ENCODE assay signal across 15 cellular contexts in the genomic region with DNA sequence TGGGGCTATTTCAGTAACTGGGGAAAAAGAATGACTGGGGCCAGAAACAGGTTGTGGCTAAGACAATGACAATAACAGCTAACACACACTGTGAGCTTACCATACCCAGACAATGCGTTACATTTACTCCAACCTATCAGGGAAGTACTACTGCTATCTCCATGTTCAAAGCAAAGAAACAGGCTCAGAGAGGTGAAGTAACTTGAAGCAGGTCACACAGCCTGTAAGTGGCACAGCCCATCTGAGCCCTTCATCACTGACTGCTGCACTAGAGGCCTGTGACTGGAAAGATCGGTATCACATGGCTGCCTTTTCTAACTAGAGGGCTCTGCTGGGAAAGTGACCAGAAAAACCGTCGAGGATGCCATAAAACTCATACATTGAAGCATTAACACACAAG. TPM values are rescaled to one million over a fixed set of nuclear protein-coding genes. Genes with fewer than 3 reads are reported as not detected.
A peak's percentile ranks its signal among the peaks of the same experiment; 100 is the strongest.
DNase-seq lines count a peak whose midpoint lies in the region; ATAC-seq and TF ChIP-seq lines count a peak whose summit lies in the region.
"Had no signal": no experiment of that assay in that cellular context is flagged by ENCODE, and none has a peak within 500 bp of the region (broad histone marks: within the 10 kb centered on the region; RNA-seq: fewer than 3 reads in every experiment).

No MANE protein-coding gene starts in this region.

- no peak for DNase-seq in activated T-cell treated with anti-CD3 and anti-CD28 coated beads, Interleukin-2, amount 50 U/mL, for 24 hours
- no peak for DNase-seq in activated T-cell treated with anti-CD3 and anti-CD28 coated beads, Interleukin-2, amount 50 U/mL, for 1 hour
- DNase-seq in CD4-positive, alpha-beta T cell: no peak
- DNase-seq in Panc1 (ENCODE audit: low read depth, low spot score): no peak
- DNase-seq in endothelial cell (ENCODE audit: low spot score): no peak
- no peak for DNase-seq in HAP-1 (ENCODE audit: low spot score in 2 of 2)
- DNase-seq in NCI-H1092 treated with DMSO at 0.1 percent for 48 hours (lab: John Stamatoyannopoulos, UW): no peak
- no peak for DNase-seq in C1 segment of cervical spinal cord (lab: John Stamatoyannopoulos, UW)
- DNase-seq: ACHN, Calu3, DMS 273 treated with DMSO at 0.1 percent for 48 hours, GM23248 had no signal

- H3K27me3 ChIP-seq in CD4-positive, alpha-beta T cell (ENCODE audit: control insufficient read depth, insufficient read depth, low read length): no peaks in the 10 kb centered on the region
- no peaks in the 10 kb centered on the region for H3K27me3 ChIP-seq in Panc1 (ENCODE audit: control insufficient read depth, insufficient read depth, low read length)
- H3K27me3 ChIP-seq in HAP-1 (ENCODE audit: low read depth): no peaks in the 10 kb centered on the region

- CTCF ChIA-PET in CD4-positive, alpha-beta T cell (lab: Charles Lee): no interaction called here
- CTCF ChIA-PET in Panc1 (lab: Charles Lee): no interaction called here

- H3K27ac Mint-ChIP-seq in activated T-cell treated with anti-CD3 and anti-CD28 coated beads, Interleukin-2, amount 50 U/mL, for 24 hours: peak overlapping the region; percentile 4
- no peak overlapping the region for H3K27ac Mint-ChIP-seq in CD4-positive, alpha-beta T cell
- peak overlapping the region; percentile 1 for H3K27ac Mint-ChIP-seq in endothelial cell (ENCODE audit: unreplicated experiment)
- H3K27ac Mint-ChIP-seq: B cell, IgD-negative memory B cell had no signal

- no peaks in the 10 kb centered on the region for H3K9me3 Mint-ChIP-seq in activated T-cell treated with anti-CD3 and anti-CD28 coated beads, Interleukin-2, amount 50 U/mL, for 24 hours
- no peaks in the 10 kb centered on the region for H3K9me3 Mint-ChIP-seq in CD4-positive, alpha-beta T cell
- no peaks in the 10 kb centered on the region for H3K9me3 Mint-ChIP-seq in endothelial cell (ENCODE audit: unreplicated experiment)
- H3K9me3 Mint-ChIP-seq: IgD-negative memory B cell had no signal

- no peaks in the 10 kb centered on the region for H3K9me3 ChIP-seq in CD4-positive, alpha-beta T cell (ENCODE audit: control insufficient read depth, low read length)
- H3K9me3 ChIP-seq in Panc1 (ENCODE audit: control insufficient read depth, insufficient read depth, low read depth, low read length): no peaks in the 10 kb centered on the region
- no peaks in the 10 kb centered on the region for H3K9me3 ChIP-seq in HAP-1

- no peak overlapping the region for H3K4me3 Mint-ChIP-seq in activated T-cell treated with anti-CD3 and anti-CD28 coated beads, Interleukin-2, amount 50 U/mL, for 24 hours
- peak overlapping the region; percentile 7 for H3K4me3 Mint-ChIP-seq in CD4-positive, alpha-beta T cell
- H3K4me3 Mint-ChIP-seq in endothelial cell (ENCODE audit: unreplicated experiment): peak overlapping the region; percentile 47
- H3K4me3 Mint-ChIP-seq: B cell, IgD-negative memory B cell had no signal

- H3K36me3 ChIP-seq in Panc1 (ENCODE audit: control insufficient read depth, insufficient read depth, low read length): peaks cover 13% of the 10 kb centered on the region
- peaks cover 71% of the 10 kb centered on the region for H3K36me3 ChIP-seq in HAP-1 (replicated peaks)

- no peak overlapping the region for H3K4me3 ChIP-seq in Panc1 (ENCODE audit: low read depth in 2 of 2, low read length in 2 of 2)
- no peak overlapping the region for H3K4me3 ChIP-seq in HAP-1
- H3K4me3 ChIP-seq: GM23248 had no signal

- POLR2A ChIA-PET in CD4-positive, alpha-beta T cell (lab: Charles Lee): no interaction called here
- POLR2A ChIA-PET in Panc1 (lab: Charles Lee): no interaction called here

- H3K27ac ChIP-seq in CD4-positive, alpha-beta T cell (ENCODE audit: low read depth, low read length): no peak overlapping the region
- H3K27ac ChIP-seq in Panc1 (ENCODE audit: low read length): no peak overlapping the region
- H3K27ac ChIP-seq: C4-2B, GM23248 had no signal

- in situ Hi-C loops in Panc1 (cut with HindIII; ENCODE audit: low pct_unique_long_range_greater_than_20kb, low sequenced_read_pairs): no loop called here
- in situ Hi-C loops in HAP-1 (cut with MboI; ENCODE audit: low sequenced_read_pairs): no loop called here

- TSS peak; percentile 37 for BruUV-seq in Panc1 (replicated peaks; lab: Mats Ljungman, UMichigan)

- H3K27me3 Mint-ChIP-seq in activated T-cell treated with anti-CD3 and anti-CD28 coated beads, Interleukin-2, amount 50 U/mL, for 24 hours: no peaks in the 10 kb centered on the region
- H3K27me3 Mint-ChIP-seq in CD4-positive, alpha-beta T cell: no peaks in the 10 kb centered on the region
- peaks cover 2% of the 10 kb centered on the region for H3K27me3 Mint-ChIP-seq in endothelial cell (ENCODE audit: unreplicated experiment)
- H3K27me3 Mint-ChIP-seq: B cell, IgD-negative memory B cell had no signal

- peaks cover 97% of the 10 kb centered on the region for H3K36me3 Mint-ChIP-seq in activated T-cell treated with anti-CD3 and anti-CD28 coated beads, Interleukin-2, amount 50 U/mL, for 24 hours (ENCODE audit: low read depth)
- peaks cover 88% of the 10 kb centered on the region for H3K36me3 Mint-ChIP-seq in CD4-positive, alpha-beta T cell (ENCODE audit: low read depth)
- peaks cover 29% of the 10 kb centered on the region for H3K36me3 Mint-ChIP-seq in endothelial cell (ENCODE audit: low read depth, unreplicated experiment)

- TF ChIP-seq CTCF in CD4-positive, alpha-beta T cell (IDR thresholded peaks at IDR 0.05): no peak
- TF ChIP-seq CTCF in Panc1 (IDR thresholded peaks at IDR 0.05) (no peak), endothelial cell (IDR thresholded peaks at IDR 0.05; ENCODE audit: unreplicated experiment) (no peak)

- intact Hi-C loops in CD4-positive, alpha-beta T cell (cut with DNase I, micrococcal nuclease): no loop called here
- intact Hi-C loops in Panc1 (cut with micrococcal nuclease; ENCODE audit: unreplicated experiment): no loop called here

- H3K4me1 ChIP-seq in Panc1 (ENCODE audit: control insufficient read depth, insufficient read depth, low read length) (no peaks in the 10 kb centered on the region; the same call in none of the 2 replicates), HAP-1 (peaks cover 7% of the 10 kb centered on the region)

- no peak for ATAC-seq in CD4-positive, alpha-beta T cell (ENCODE audit: poor library complexity)
- ATAC-seq in Panc1: no peak

- H3K4me1 Mint-ChIP-seq in activated T-cell treated with anti-CD3 and anti-CD28 coated beads, Interleukin-2, amount 50 U/mL, for 24 hours (ENCODE audit: low read depth): peaks cover 25% of the 10 kb centered on the region
- H3K4me1 Mint-ChIP-seq in CD4-positive, alpha-beta T cell (ENCODE audit: low read depth): peaks cover 9% of the 10 kb centered on the region
- no peaks in the 10 kb centered on the region for H3K4me1 Mint-ChIP-seq in endothelial cell (ENCODE audit: unreplicated experiment)

RNA-seq across cellular contexts. Expression of a gene that starts 7.9 kb away (rescaled TPM):
- total RNA-seq in CD4-positive, alpha-beta T cell: 100 to 1,000 TPM; 121 to 128 TPM
- total RNA-seq in Panc1 (2021; ENCODE audit: unreplicated experiment) (175 TPM), endothelial cell (ENCODE audit: unreplicated experiment) (54.0 TPM)
- polyA plus RNA-seq in Panc1 (2012; ENCODE audit: insufficient read length): 125 TPM

RNA-seq across cellular contexts. Expression of a gene that starts 14.3 kb away (rescaled TPM):
- 1,000 to 10,000 TPM; 1,997 to 2,075 TPM for total RNA-seq in CD4-positive, alpha-beta T cell
- 2,628 TPM for total RNA-seq in Panc1 (2021; ENCODE audit: unreplicated experiment)
- polyA plus RNA-seq in Panc1 (2012; ENCODE audit: insufficient read length): 4,062 TPM
- total RNA-seq in endothelial cell (ENCODE audit: unreplicated experiment): 2,318 TPM
